ENCODE assay signal across 14 cellular contexts in the genomic region with DNA sequence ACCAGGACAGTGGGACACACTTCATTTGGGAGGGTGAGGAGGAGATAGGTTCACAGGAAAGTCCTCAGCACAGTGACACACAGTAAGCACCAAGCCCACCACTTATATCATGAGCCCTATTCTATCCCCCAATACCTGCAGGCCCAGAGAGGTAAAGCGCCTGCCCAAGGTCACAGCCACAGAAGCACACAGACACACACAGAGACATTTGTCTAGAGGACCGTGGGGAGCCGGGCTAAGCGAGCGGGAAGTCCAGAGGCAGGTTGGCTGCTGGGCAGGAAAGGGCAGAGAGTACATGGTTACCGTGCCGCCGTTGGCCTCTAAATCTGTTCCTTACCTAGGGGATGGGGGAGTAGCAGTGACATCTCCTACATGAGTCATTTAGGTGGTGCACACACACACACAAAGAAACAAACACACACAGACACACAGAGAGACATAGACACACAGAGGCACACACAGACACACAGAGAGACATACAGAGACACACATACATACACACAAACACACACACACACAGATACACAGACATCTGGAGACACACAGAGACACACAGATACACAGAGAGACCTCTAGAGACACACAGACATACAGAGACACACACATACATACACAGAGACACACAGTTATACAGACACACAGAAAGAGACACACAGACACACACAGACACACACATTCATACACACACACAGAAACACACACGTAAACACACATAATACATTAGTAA.
"Had no signal": no experiment of that assay in that cellular context is flagged by ENCODE, and none has a peak within 500 bp of the region (broad histone marks: within the 10 kb centered on the region; RNA-seq: fewer than 3 reads in every experiment).

No MANE protein-coding gene starts in this region.

- H3K4me3 ChIP-seq: ascending aorta, ovary, tibial nerve had no signal

- H3K9me3 ChIP-seq: ascending aorta, ovary, tibial nerve had no signal

- H3K27me3 ChIP-seq: ascending aorta, foreskin keratinocyte, ovary, tibial nerve had no signal

- H3K36me3 ChIP-seq: ascending aorta, ovary, tibial nerve had no signal

- ATAC-seq: activated T-cell treated with anti-CD3 and anti-CD28 coated beads, Interleukin-2, amount 50 U/mL, for 4 hours; foreskin keratinocyte; left colon; T-cell had no signal

- DNase-seq: activated CD4-positive, alpha-beta memory T cell treated with anti-CD3 and anti-CD28 coated beads for 36 hours; activated gamma-delta T cell treated with Interleukin-2 at 50 U/mL for 16 hours; activated naive CD8-positive, alpha-beta T cell treated with anti-CD3 and anti-CD28 coated beads for 36 hours; activated T-cell treated with anti-CD3 and anti-CD28 coated beads, Interleukin-2, amount 50 U/mL, for 4 hours; foreskin keratinocyte; stimulated activated CD4-positive, alpha-beta T cell treated with anti-CD3 and anti-CD28 coated beads, Interleukin-15, amount 100 ng/mL, for 24 hours; stimulated activated CD4-positive, alpha-beta T cell treated with anti-CD3 and anti-CD28 coated beads, Interleukin-4, amount 100 ng/mL, for 24 hours; T-cell; T1000 had no signal

- H3K27ac ChIP-seq: ascending aorta, foreskin keratinocyte, VCaP had no signal
